Comparison of ENCODE assay signal across 1 cellular context in genomic region chr3:48897401-48898376, GRCh38.
TF ChIP-seq lines count a peak whose summit lies in the region.

No MANE protein-coding gene starts in this region.

TF ChIP-seq in HepG2, 621 proteins besides CTCF, POLR2A, EP300 and RAD21 (continued from another document and continues in another):
- TF ChIP-seq ZBTB20 (CRISPR knock-in tag; IDR thresholded peaks at IDR 0.05; ENCODE audit: borderline replicate concordance, low read depth) (peak; percentile 76; the same call in 1 of the 2 replicates), ZSCAN29 (CRISPR knock-in tag; conservative IDR thresholded peaks at IDR 0.05) (no peak), RBFOX2 (IDR thresholded peaks at IDR 0.05; ENCODE audit: low read depth, low read length) (no peak), TMF1 (CRISPR knock-in tag; IDR thresholded peaks at IDR 0.05; ENCODE audit: low read depth) (no peak), PPARG (CRISPR knock-in tag; conservative IDR thresholded peaks at IDR 0.05) (peak; percentile 76), ZSCAN12 (CRISPR knock-in tag; IDR thresholded peaks at IDR 0.05) (no peak), ZBTB49 (CRISPR knock-in tag; IDR thresholded peaks at IDR 0.05; ENCODE audit: borderline replicate concordance) (no peak), ZSCAN21 (CRISPR knock-in tag; IDR thresholded peaks at IDR 0.05; ENCODE audit: borderline replicate concordance) (no peak), IRX3 (CRISPR knock-in tag; IDR thresholded peaks at IDR 0.05; ENCODE audit: borderline replicate concordance, low read depth) (no peak), HIVEP1 (CRISPR knock-in tag; IDR thresholded peaks at IDR 0.05) (no peak), SP140L (CRISPR knock-in tag; IDR thresholded peaks at IDR 0.05; ENCODE audit: borderline replicate concordance) (no peak), PATZ1 (CRISPR knock-in tag; IDR thresholded peaks at IDR 0.05) (peak; percentile 32; the same call in 1 of the 2 replicates), ZNF3 (CRISPR knock-in tag; IDR thresholded peaks at IDR 0.05) (no peak), FIP1L1 (IDR thresholded peaks at IDR 0.05; ENCODE audit: borderline replicate concordance, insufficient read depth, low read depth, low read length) (no peak), TEF (CRISPR knock-in tag; IDR thresholded peaks at IDR 0.05) (no peak), ZNF274 (CRISPR knock-in tag; IDR thresholded peaks at IDR 0.05) (no peak), DNMT1 (CRISPR knock-in tag; IDR thresholded peaks at IDR 0.05) (no peak), SYNCRIP (IDR thresholded peaks at IDR 0.05; ENCODE audit: insufficient read depth, low read depth, low read length) (no peak), MAX (IDR thresholded peaks at IDR 0.05) (peak; percentile 69), TRIM24 (CRISPR knock-in tag; IDR thresholded peaks at IDR 0.05) (no peak), AKNA (CRISPR knock-in tag; IDR thresholded peaks at IDR 0.05; ENCODE audit: borderline replicate concordance) (no peak), TEAD2 (CRISPR knock-in tag; IDR thresholded peaks at IDR 0.05) (no peak), SRY (CRISPR knock-in tag; IDR thresholded peaks at IDR 0.05) (no peak), TOE1 (CRISPR knock-in tag; IDR thresholded peaks at IDR 0.05) (0 out of 2 replicates have a peak, but pooled peaks have one; percentile 57), SNAPC5 (CRISPR knock-in tag; IDR thresholded peaks at IDR 0.05; ENCODE audit: borderline replicate concordance) (no peak), ZNF253 (CRISPR knock-in tag; IDR thresholded peaks at IDR 0.05; ENCODE audit: borderline replicate concordance) (no peak), HIC2 (CRISPR knock-in tag; IDR thresholded peaks at IDR 0.05; ENCODE audit: low read depth) (peak; percentile 71), ZNF224 (CRISPR knock-in tag; IDR thresholded peaks at IDR 0.05) (no peak), NFYB (CRISPR knock-in tag; IDR thresholded peaks at IDR 0.05) (no peak), RAD51 (IDR thresholded peaks at IDR 0.05; ENCODE audit: borderline replicate concordance) (no peak), TFAP4 (IDR thresholded peaks at IDR 0.05; ENCODE audit: borderline replicate concordance, low read depth) (peak; percentile 69), JARID2 (CRISPR knock-in tag; IDR thresholded peaks at IDR 0.05; ENCODE audit: insufficient replicate concordance) (no peak), ZNF576 (CRISPR knock-in tag; IDR thresholded peaks at IDR 0.05) (no peak), ZNF569 (CRISPR knock-in tag; IDR thresholded peaks at IDR 0.05; ENCODE audit: borderline replicate concordance) (no peak), NBN (conservative IDR thresholded peaks at IDR 0.05) (no peak), ZNF670 (CRISPR knock-in tag; IDR thresholded peaks at IDR 0.05; ENCODE audit: borderline replicate concordance) (no peak), SMAD1 (CRISPR knock-in tag; IDR thresholded peaks at IDR 0.05; ENCODE audit: borderline replicate concordance, low read depth) (no peak; the same call in 1 of the 2 replicates), ZNF790 (CRISPR knock-in tag; IDR thresholded peaks at IDR 0.05; ENCODE audit: borderline replicate concordance) (no peak), ZNF331 (CRISPR knock-in tag; IDR thresholded peaks at IDR 0.05) (no peak), SIX1 (CRISPR knock-in tag; IDR thresholded peaks at IDR 0.05; ENCODE audit: borderline replicate concordance) (no peak), AHDC1 (CRISPR knock-in tag; IDR thresholded peaks at IDR 0.05; ENCODE audit: borderline replicate concordance) (no peak), DRAP1 (CRISPR knock-in tag; IDR thresholded peaks at IDR 0.05) (peak; percentile 62), NR3C1 (CRISPR knock-in tag; IDR thresholded peaks at IDR 0.05) (no peak), ZFY (CRISPR knock-in tag; IDR thresholded peaks at IDR 0.05) (no peak), ZFP1 (CRISPR knock-in tag; IDR thresholded peaks at IDR 0.05) (peak; percentile 66; the same call in 1 of the 2 replicates), TARDBP (CRISPR knock-in tag; IDR thresholded peaks at IDR 0.05) (no peak), RNF2 (conservative IDR thresholded peaks at IDR 0.05; ENCODE audit: low read depth) (no peak), ZNF713 (CRISPR knock-in tag; IDR thresholded peaks at IDR 0.05) (no peak)
